13 cellular contexts compared by ENCODE assay signal in the genomic region with DNA sequence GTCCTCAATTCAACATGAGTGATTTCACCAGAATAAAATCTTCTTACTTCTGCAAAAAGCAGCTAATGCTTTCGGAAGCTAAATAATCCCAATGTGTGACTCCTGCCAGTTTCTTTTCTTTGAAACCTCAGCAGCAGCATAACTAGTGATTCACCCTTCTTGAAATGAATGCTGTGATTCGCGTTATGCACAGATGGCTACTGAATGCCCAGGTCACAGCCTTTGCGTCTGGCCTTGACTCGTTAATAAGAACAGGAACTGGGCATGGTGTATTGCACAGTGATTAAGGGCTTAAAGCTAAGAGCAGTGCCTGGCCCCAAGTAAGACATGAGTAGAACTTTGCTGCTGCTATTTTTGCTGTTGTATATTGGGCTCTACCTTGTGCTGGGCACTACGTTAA. TPM values are rescaled to one million over a fixed set of nuclear protein-coding genes. Genes with fewer than 3 reads are reported as not detected.
DNase-seq lines count a peak whose midpoint lies in the region; ATAC-seq and TF ChIP-seq lines count a peak whose summit lies in the region.
"Had no signal": no experiment of that assay in that cellular context is flagged by ENCODE, and none has a peak within 500 bp of the region (broad histone marks: within the 10 kb centered on the region; RNA-seq: fewer than 3 reads in every experiment).

No MANE protein-coding gene starts in this region.

- no peaks in the 10 kb centered on the region for H3K9me3 Mint-ChIP-seq in activated naive CD8-positive, alpha-beta T cell treated with anti-CD3 and anti-CD28 coated beads for 36 hours
- H3K9me3 Mint-ChIP-seq: activated CD4-positive, alpha-beta T cell treated with anti-CD3 and anti-CD28 coated beads, Interleukin-2, amount 10 ng/mL, durations not matched to agents 24 days and 14 days had no signal

- TF ChIP-seq POLR2A in heart left ventricle (IDR thresholded peaks at IDR 0.05) (no peak), thyroid gland (IDR thresholded peaks at IDR 0.05) (peak in 1 of 2 donors; percentile 45)

- H3K36me3 ChIP-seq in right atrium auricular region: no peaks in the 10 kb centered on the region
- no peaks in the 10 kb centered on the region for H3K36me3 ChIP-seq in heart left ventricle
- H3K36me3 ChIP-seq in thyroid gland: no peaks in the 10 kb centered on the region
- H3K36me3 ChIP-seq: sigmoid colon had no signal

- no peak overlapping the region for H3K4me3 Mint-ChIP-seq in activated naive CD8-positive, alpha-beta T cell treated with anti-CD3 and anti-CD28 coated beads for 36 hours
- H3K4me3 Mint-ChIP-seq: activated CD4-positive, alpha-beta T cell treated with anti-CD3 and anti-CD28 coated beads, Interleukin-2, amount 10 ng/mL, durations not matched to agents 24 days and 14 days; B cell had no signal

- H3K27me3 ChIP-seq in right atrium auricular region (no peaks in the 10 kb centered on the region), heart left ventricle (no peaks in the 10 kb centered on the region), thyroid gland (no peaks in the 10 kb centered on the region)
- H3K27me3 ChIP-seq: sigmoid colon had no signal

- no peak overlapping the region for H3K4me3 ChIP-seq in right atrium auricular region
- no peak overlapping the region for H3K4me3 ChIP-seq in heart left ventricle
- H3K4me3 ChIP-seq in thyroid gland (replicated peaks in 1 of 3): no peak overlapping the region
- H3K4me3 ChIP-seq: sigmoid colon had no signal

- H3K4me1 Mint-ChIP-seq in activated naive CD8-positive, alpha-beta T cell treated with anti-CD3 and anti-CD28 coated beads for 36 hours: no peaks in the 10 kb centered on the region
- H3K4me1 Mint-ChIP-seq: activated CD4-positive, alpha-beta T cell treated with anti-CD3 and anti-CD28 coated beads, Interleukin-2, amount 10 ng/mL, durations not matched to agents 24 days and 14 days; B cell had no signal

- ATAC-seq in Right ventricle myocardium superior (ENCODE audit: poor library complexity) (peak; percentile 25), SK-N-SH treated with all-trans-retinoic acid at 6 μM for 48 hours (peak; percentile 94), heart left ventricle (peak in 3 of 4 donors; percentile 42 to 92 (median 64))

- no peak for DNase-seq in Right ventricle myocardium superior
- DNase-seq in right atrium auricular region (ENCODE audit: low spot score): no peak
- DNase-seq in heart left ventricle: no peak
- peak; percentile 81 to 82 for DNase-seq in thyroid gland
- no peak for DNase-seq in activated naive CD8-positive, alpha-beta T cell treated with anti-CD3 and anti-CD28 coated beads for 36 hours
- no peak for DNase-seq in GOT3 (lab: John Stamatoyannopoulos, UW)
- DNase-seq in NCI-H345 treated with DMSO at 0.1 percent for 48 hours (lab: John Stamatoyannopoulos, UW; ENCODE audit: unreplicated experiment): no peak
- DNase-seq: activated CD4-positive, alpha-beta T cell treated with anti-CD3 and anti-CD28 coated beads, Interleukin-2, amount 10 ng/mL, durations not matched to agents 24 days and 14 days; aorta; NCI-H510A; sigmoid colon had no signal

- intact Hi-C loops in Right ventricle myocardium superior (cut with DNase I) (no loop called here), heart left ventricle (cut with DNase I) (loop anchor here in 1 of 10 donors (10.0 kb wide), 1 partner anchor 50 kb away; no protein-coding TSS in a partner anchor), thyroid gland (cut with DNase I) (no loop called here)

- no peaks in the 10 kb centered on the region for H3K9me3 ChIP-seq in right atrium auricular region
- H3K9me3 ChIP-seq in heart left ventricle: no peaks in the 10 kb centered on the region
- no peaks in the 10 kb centered on the region for H3K9me3 ChIP-seq in thyroid gland
- H3K9me3 ChIP-seq: sigmoid colon had no signal

- H3K36me3 Mint-ChIP-seq in activated naive CD8-positive, alpha-beta T cell treated with anti-CD3 and anti-CD28 coated beads for 36 hours: no peaks in the 10 kb centered on the region

- TF ChIP-seq CTCF in right atrium auricular region (IDR thresholded peaks at IDR 0.05) (no peak), heart left ventricle (IDR thresholded peaks at IDR 0.05) (no peak), thyroid gland (IDR thresholded peaks at IDR 0.05) (no peak)

- no peaks in the 10 kb centered on the region for H3K27me3 Mint-ChIP-seq in activated naive CD8-positive, alpha-beta T cell treated with anti-CD3 and anti-CD28 coated beads for 36 hours

- no peaks in the 10 kb centered on the region for H3K4me1 ChIP-seq in right atrium auricular region
- peaks cover 0 to 23% (median 4%) of the 10 kb centered on the region in 12 donors for H3K4me1 ChIP-seq in heart left ventricle
- H3K4me1 ChIP-seq in thyroid gland: peaks cover 42% of the 10 kb centered on the region in 2 donors
- H3K4me1 ChIP-seq: sigmoid colon had no signal

- WGBS in heart left ventricle, 4 donors: 38 to 61% (median 55%) methylated on average over 6 of the region's 6 CpGs
- 21 to 27% methylated on average over 6 of the region's 6 CpGs for WGBS in thyroid gland, 2 donors

- H3K27ac Mint-ChIP-seq in activated naive CD8-positive, alpha-beta T cell treated with anti-CD3 and anti-CD28 coated beads for 36 hours: no peak overlapping the region
- H3K27ac Mint-ChIP-seq: activated CD4-positive, alpha-beta T cell treated with anti-CD3 and anti-CD28 coated beads, Interleukin-2, amount 10 ng/mL, durations not matched to agents 24 days and 14 days; B cell had no signal

- H3K27ac ChIP-seq in right atrium auricular region (peak overlapping the region in 1 of 2 donors; percentile 32), heart left ventricle (peak overlapping the region in 1 of 12 donors; percentile 30), thyroid gland (peak overlapping the region; percentile 66 to 75 (median 72))
- H3K27ac ChIP-seq: sigmoid colon had no signal

TF ChIP-seq in SK-N-SH treated with all-trans-retinoic acid at 6 μM for 48 hours, 23 proteins besides CTCF, POLR2A, EP300 and RAD21:
- TF ChIP-seq PPARA (CRISPR knock-in tag; IDR thresholded peaks at IDR 0.05; ENCODE audit: borderline replicate concordance): no peak
- TF ChIP-seq, protein P1, sequence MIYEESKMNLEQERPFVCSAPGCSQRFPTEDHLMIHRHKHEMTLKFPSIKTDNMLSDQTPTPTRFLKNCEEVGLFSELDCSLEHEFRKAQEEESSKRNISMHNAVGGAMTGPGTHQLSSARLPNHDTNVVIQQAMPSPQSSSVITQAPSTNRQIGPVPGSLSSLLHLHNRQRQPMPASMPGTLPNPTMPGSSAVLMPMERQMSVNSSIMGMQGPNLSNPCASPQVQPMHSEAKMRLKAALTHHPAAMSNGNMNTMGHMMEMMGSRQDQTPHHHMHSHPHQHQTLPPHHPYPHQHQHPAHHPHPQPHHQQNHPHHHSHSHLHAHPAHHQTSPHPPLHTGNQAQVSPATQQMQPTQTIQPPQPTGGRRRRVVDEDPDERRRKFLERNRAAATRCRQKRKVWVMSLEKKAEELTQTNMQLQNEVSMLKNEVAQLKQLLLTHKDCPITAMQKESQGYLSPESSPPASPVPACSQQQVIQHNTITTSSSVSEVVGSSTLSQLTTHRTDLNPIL (CRISPR knock-in tag; IDR thresholded peaks at IDR 0.05; ENCODE audit: low read depth): no peak
- TF ChIP-seq ARNTL (CRISPR knock-in tag; IDR thresholded peaks at IDR 0.05; ENCODE audit: borderline replicate concordance, low read depth): no peak
- TF ChIP-seq TCF4 (CRISPR knock-in tag; IDR thresholded peaks at IDR 0.05; ENCODE audit: borderline replicate concordance): 0 out of 2 replicates have a peak, but pooled peaks have one; percentile 10
- TF ChIP-seq ISL1 (CRISPR knock-in tag; IDR thresholded peaks at IDR 0.05): peak; percentile 55; the same call in 1 of the 2 replicates
- TF ChIP-seq, protein P2, sequence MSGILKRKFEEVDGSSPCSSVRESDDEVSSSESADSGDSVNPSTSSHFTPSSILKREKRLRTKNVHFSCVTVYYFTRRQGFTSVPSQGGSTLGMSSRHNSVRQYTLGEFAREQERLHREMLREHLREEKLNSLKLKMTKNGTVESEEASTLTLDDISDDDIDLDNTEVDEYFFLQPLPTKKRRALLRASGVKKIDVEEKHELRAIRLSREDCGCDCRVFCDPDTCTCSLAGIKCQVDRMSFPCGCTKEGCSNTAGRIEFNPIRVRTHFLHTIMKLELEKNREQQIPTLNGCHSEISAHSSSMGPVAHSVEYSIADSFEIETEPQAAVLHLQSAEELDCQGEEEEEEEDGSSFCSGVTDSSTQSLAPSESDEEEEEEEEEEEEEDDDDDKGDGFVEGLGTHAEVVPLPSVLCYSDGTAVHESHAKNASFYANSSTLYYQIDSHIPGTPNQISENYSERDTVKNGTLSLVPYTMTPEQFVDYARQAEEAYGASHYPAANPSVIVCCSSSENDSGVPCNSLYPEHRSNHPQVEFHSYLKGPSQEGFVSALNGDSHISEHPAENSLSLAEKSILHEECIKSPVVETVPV (CRISPR knock-in tag; IDR thresholded peaks at IDR 0.05): no peak
- TF ChIP-seq ZNF70 (CRISPR knock-in tag; IDR thresholded peaks at IDR 0.05): no peak
- no peak for TF ChIP-seq ESRRG (CRISPR knock-in tag; IDR thresholded peaks at IDR 0.05)
- no peak for TF ChIP-seq TOX (CRISPR knock-in tag; IDR thresholded peaks at IDR 0.05; ENCODE audit: borderline replicate concordance)
- 0 out of 2 replicates have a peak, but pooled peaks have one; percentile 7 for TF ChIP-seq ZFP3 (CRISPR knock-in tag; IDR thresholded peaks at IDR 0.05)
- no peak for TF ChIP-seq OSR1 (CRISPR knock-in tag; IDR thresholded peaks at IDR 0.05)

RNA-seq across cellular contexts. Expression of a gene that starts 19.0 kb away (rescaled TPM):
- total RNA-seq in Right ventricle myocardium superior (11.2 TPM), right atrium auricular region (10 to 100 TPM; 16.4 to 29.8 TPM), heart left ventricle (10 to 100 TPM; 16.9 to 40.0 (median 23.7) TPM), thyroid gland (10 to 100 TPM; 40.7 to 74.4 (median 56.0) TPM)
- 1 to 10 TPM; 3.8 to 4.9 TPM for polyA plus RNA-seq in heart left ventricle
- total RNA-seq in activated naive CD8-positive, alpha-beta T cell treated with anti-CD3 and anti-CD28 coated beads for 36 hours: not detected
- total RNA-seq: activated CD4-positive, alpha-beta T cell treated with anti-CD3 and anti-CD28 coated beads, Interleukin-2, amount 10 ng/mL, durations not matched to agents 24 days and 14 days had no signal

Comparison
In these comparisons a context has a peak if more than half of its experiments do, and no peak if none do; other contexts are left out.
1. ATAC-seq: peak in every context shown above with its lines; median percentile 94 in SK-N-SH treated with all-trans-retinoic acid at 6 μM for 48 hours; 64 in heart left ventricle; 25 in Right ventricle myocardium superior.
2. DNase-seq: peak in thyroid gland (2 of 2); none in Right ventricle myocardium superior (single experiment), right atrium auricular region (single experiment), heart left ventricle (0 of 5), activated naive CD8-positive, alpha-beta T cell treated with anti-CD3 and anti-CD28 coated beads for 36 hours (single experiment), GOT3 (single experiment) and NCI-H345 treated with DMSO at 0.1 percent for 48 hours (single experiment).
3. RNA of a gene that starts 19.0 kb away (total RNA-seq): 40.7 to 74.4 TPM in thyroid gland, 16.4 to 29.8 TPM in right atrium auricular region, 16.9 to 40.0 TPM in heart left ventricle and 11.2 TPM in Right ventricle myocardium superior (single experiment); not detected in activated naive CD8-positive, alpha-beta T cell treated with anti-CD3 and anti-CD28 coated beads for 36 hours; every median in the first group is over 10 times any median in the second.